8 cellular contexts compared by ENCODE assay signal in the genomic region with DNA sequence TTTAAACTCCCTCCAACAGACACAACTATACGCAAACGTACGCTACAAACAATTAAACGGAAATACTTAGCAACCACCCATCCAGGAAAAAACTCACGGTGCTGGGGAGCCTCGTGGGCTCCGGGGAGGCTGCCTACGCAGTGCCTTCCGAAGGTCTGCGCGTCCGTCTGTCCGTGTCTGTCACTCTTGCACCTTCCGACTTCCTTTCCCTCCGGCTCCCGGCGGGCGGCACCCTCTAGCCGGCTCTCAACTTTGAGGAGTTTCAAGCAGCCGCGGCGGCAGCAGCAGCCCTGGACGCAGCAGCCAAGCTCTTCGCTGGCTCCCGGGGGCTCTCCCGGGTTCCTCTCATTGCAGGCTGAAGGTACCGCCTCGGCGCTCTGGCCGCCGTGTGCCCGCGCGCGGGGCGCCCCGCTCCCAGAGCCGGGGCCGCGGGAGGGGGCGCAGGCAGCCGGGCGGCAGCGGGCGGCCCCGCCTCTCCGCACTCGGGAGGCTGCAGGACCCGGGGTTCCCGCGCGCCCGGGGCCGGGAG. TPM values are rescaled to one million over a fixed set of nuclear protein-coding genes. Genes with fewer than 3 reads are reported as not detected.
DNase-seq lines count a peak whose midpoint lies in the region; ATAC-seq and TF ChIP-seq lines count a peak whose summit lies in the region.

A gene with protein sequence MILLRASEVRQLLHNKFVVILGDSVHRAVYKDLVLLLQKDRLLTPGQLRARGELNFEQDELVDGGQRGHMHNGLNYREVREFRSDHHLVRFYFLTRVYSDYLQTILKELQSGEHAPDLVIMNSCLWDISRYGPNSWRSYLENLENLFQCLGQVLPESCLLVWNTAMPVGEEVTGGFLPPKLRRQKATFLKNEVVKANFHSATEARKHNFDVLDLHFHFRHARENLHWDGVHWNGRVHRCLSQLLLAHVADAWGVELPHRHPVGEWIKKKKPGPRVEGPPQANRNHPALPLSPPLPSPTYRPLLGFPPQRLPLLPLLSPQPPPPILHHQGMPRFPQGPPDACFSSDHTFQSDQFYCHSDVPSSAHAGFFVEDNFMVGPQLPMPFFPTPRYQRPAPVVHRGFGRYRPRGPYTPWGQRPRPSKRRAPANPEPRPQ (plus strand): TSS at position 257 of the 529 bp plus-strand sequence. CDS start 155,443 bp downstream, outside the sequence.

- H3K9me3 ChIP-seq in mucosa of descending colon, result no peaks in the 10 kb centered on the region

- peaks cover 54% of the 10 kb centered on the region for H3K4me1 Mint-ChIP-seq in endothelial cell (ENCODE audit: unreplicated experiment)

- peak; percentile 79 for DNase-seq in NCI-H748 (lab: John Stamatoyannopoulos, UW; ENCODE audit: unreplicated experiment)
- peak; percentile 87 for DNase-seq in activated CD8-positive, alpha-beta memory T cell treated with anti-CD3 and anti-CD28 coated beads for 24 hours
- DNase-seq in endothelial cell (ENCODE audit: low spot score), result peak; percentile 65
- peak; percentile 75 to 87 (median 84) for DNase-seq in mucosa of descending colon
- DNase-seq in stimulated activated CD8-positive, alpha-beta memory T cell treated with anti-CD3 and anti-CD28 coated beads, Interleukin-4, amount 100 ng/mL, for 4 hours (ENCODE audit: low read depth in 2 of 2, low spot score in 1 of 2), result peak; percentile 27 to 40
- DNase-seq in NCI-H2107 (lab: John Stamatoyannopoulos, UW), result no peak

- H3K36me3 ChIP-seq in mucosa of descending colon (ENCODE audit: low read depth), result no peaks in the 10 kb centered on the region

- H3K27ac Mint-ChIP-seq in endothelial cell (ENCODE audit: unreplicated experiment), result peak within 1 kb of the TSS; percentile 95

- H3K36me3 Mint-ChIP-seq in endothelial cell (ENCODE audit: low read depth, unreplicated experiment), result no peaks in the 10 kb centered on the region

- peaks cover 7% of the 10 kb centered on the region for H3K27me3 Mint-ChIP-seq in endothelial cell (ENCODE audit: unreplicated experiment)

- H3K4me1 ChIP-seq in mucosa of descending colon (ENCODE audit: low read depth), result no peaks in the 10 kb centered on the region

- intact Hi-C loops in mucosa of descending colon (cut with DNase I, micrococcal nuclease), result no loop called here

- peak; percentile 71 for ATAC-seq in GM18502 (IDR thresholded peaks at IDR 0.05; ENCODE audit: poor library complexity, unreplicated experiment)
- ATAC-seq in HG02884 (IDR thresholded peaks at IDR 0.05; ENCODE audit: unreplicated experiment), result peak; percentile 78
- peak; percentile 80 for ATAC-seq in mucosa of descending colon

- peak within 1 kb of the TSS; percentile 29 for H3K4me3 ChIP-seq in mucosa of descending colon

- no peaks in the 10 kb centered on the region for H3K9me3 Mint-ChIP-seq in endothelial cell (ENCODE audit: unreplicated experiment)

- TF ChIP-seq CTCF in endothelial cell (IDR thresholded peaks at IDR 0.05; ENCODE audit: unreplicated experiment) (no peak), mucosa of descending colon (IDR thresholded peaks at IDR 0.05) (no peak)

- H3K4me3 Mint-ChIP-seq in endothelial cell (ENCODE audit: unreplicated experiment), result peak within 1 kb of the TSS; percentile 97

RNA-seq across cellular contexts. Expression of the gene that starts here (rescaled TPM):
- total RNA-seq in endothelial cell (ENCODE audit: unreplicated experiment), result 9.7 TPM
- 1 to 10 TPM; 2.2 to 4.7 (median 2.9) TPM for total RNA-seq in mucosa of descending colon
